In the genomic region with DNA sequence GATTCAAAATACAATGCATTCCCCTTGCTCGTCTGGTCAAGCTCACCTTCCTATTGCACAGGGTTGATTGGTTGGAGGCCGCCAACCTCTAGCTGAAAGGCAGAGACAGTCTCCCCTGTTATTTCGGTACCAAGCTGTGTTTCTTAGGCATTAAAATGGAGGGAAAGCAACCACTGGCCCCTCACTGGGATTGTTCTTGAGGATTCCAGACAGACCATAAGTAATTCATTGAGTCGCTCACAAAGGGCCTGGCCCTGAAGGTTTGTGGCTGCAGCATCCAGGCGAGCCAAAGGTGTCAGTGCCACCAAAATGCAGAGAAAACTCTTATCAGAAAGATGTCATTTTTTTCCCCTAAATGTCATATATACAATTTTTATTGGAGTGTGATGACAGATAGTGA, we compare ENCODE assay signal across 17 cellular contexts.
DNase-seq lines count a peak whose midpoint lies in the region; ATAC-seq and TF ChIP-seq lines count a peak whose summit lies in the region.
"Had no signal": no experiment of that assay in that cellular context is flagged by ENCODE, and none has a peak within 500 bp of the region (broad histone marks: within the 10 kb centered on the region; RNA-seq: fewer than 3 reads in every experiment).

No MANE protein-coding gene starts in this region.

- H3K4me1 ChIP-seq in endodermal cell (ENCODE audit: control insufficient read depth, insufficient read depth, low read length) (peaks cover 1% of the 10 kb centered on the region), right cardiac atrium (ENCODE audit: control insufficient read depth, insufficient read depth, low read length) (no peaks in the 10 kb centered on the region)

- CTCF ChIA-PET in activated naive CD4-positive, alpha-beta T cell treated with anti-CD3 and anti-CD28 coated beads, Interleukin-2, amount 10 ng/mL, durations not matched to agents 7 days and 5 days (lab: Charles Lee) = interaction anchor here (0.6 to 0.7 kb wide), 2 partner anchors 96 to 427 kb away, joined by 3 read pairs; no protein-coding TSS in a partner anchor

- peak overlapping the region; percentile 50 for H3K27ac Mint-ChIP-seq in activated naive CD4-positive, alpha-beta T cell treated with anti-CD3 and anti-CD28 coated beads, Interleukin-2, amount 10 ng/mL, durations not matched to agents 7 days and 5 days
- H3K27ac Mint-ChIP-seq in T-helper 17 cell (peak overlapping the region; percentile 93), endodermal cell (no peak overlapping the region)

- H3K9me3 Mint-ChIP-seq in activated naive CD4-positive, alpha-beta T cell treated with anti-CD3 and anti-CD28 coated beads, Interleukin-2, amount 10 ng/mL, durations not matched to agents 7 days and 5 days = peaks cover 3% of the 10 kb centered on the region
- no peaks in the 10 kb centered on the region for H3K9me3 Mint-ChIP-seq in endodermal cell
- H3K9me3 Mint-ChIP-seq: H9 had no signal

- intact Hi-C loops in right cardiac atrium (cut with DNase I) = no loop called here

- DNase-seq in activated naive CD4-positive, alpha-beta T cell treated with anti-CD3 and anti-CD28 coated beads, Interleukin-2, amount 10 ng/mL, durations not matched to agents 7 days and 5 days = no peak
- DNase-seq in activated naive CD4-positive, alpha-beta T cell (lab: John Stamatoyannopoulos, UW) = no peak
- no peak for DNase-seq in T-helper 17 cell
- DNase-seq in endodermal cell = no peak
- no peak for DNase-seq in NCI-H2029 treated with DMSO at 0.1 percent for 48 hours (lab: John Stamatoyannopoulos, UW)
- DNase-seq in foreskin melanocyte = no peak
- no peak for DNase-seq in right cardiac atrium
- DNase-seq: C1 segment of cervical spinal cord, DMS53, H9, NCI-H1436 treated with DMSO at 0.1 percent for 48 hours, NCI-H2081, NCI-H510A, NCI-H774, RPMI8226, SIG-M5 had no signal

- H3K4me3 ChIP-seq in endodermal cell (ENCODE audit: low read length) = no peak overlapping the region
- H3K4me3 ChIP-seq in right cardiac atrium (ENCODE audit: low read length) = no peak overlapping the region

- peak overlapping the region; percentile 61 for H3K27ac ChIP-seq in endodermal cell (ENCODE audit: low read depth, low read length)
- H3K27ac ChIP-seq in right cardiac atrium (ENCODE audit: low read length) = no peak overlapping the region
- H3K27ac ChIP-seq: KMS-11 had no signal

- H3K9ac ChIP-seq in endodermal cell (ENCODE audit: extremely low read depth, low read length, poor library complexity, severe bottlenecking) = no peak overlapping the region
- H3K9ac ChIP-seq: KMS-11 had no signal

- no peaks in the 10 kb centered on the region for H3K36me3 ChIP-seq in endodermal cell (ENCODE audit: control insufficient read depth, insufficient read depth, low read length)

- H3K36me3 Mint-ChIP-seq in activated naive CD4-positive, alpha-beta T cell treated with anti-CD3 and anti-CD28 coated beads, Interleukin-2, amount 10 ng/mL, durations not matched to agents 7 days and 5 days = no peaks in the 10 kb centered on the region
- H3K36me3 Mint-ChIP-seq in T-helper 17 cell (ENCODE audit: low read depth) (no peaks in the 10 kb centered on the region), endodermal cell (ENCODE audit: low read depth) (no peaks in the 10 kb centered on the region)

- H3K27me3 ChIP-seq in endodermal cell (ENCODE audit: control insufficient read depth, insufficient read depth, low read length, poor library complexity, severe bottlenecking) (no peaks in the 10 kb centered on the region), right cardiac atrium (ENCODE audit: control insufficient read depth, insufficient read depth) (no peaks in the 10 kb centered on the region)

- no peak for TF ChIP-seq CTCF in endodermal cell (conservative IDR thresholded peaks at IDR 0.05)

- H3K27me3 Mint-ChIP-seq in activated naive CD4-positive, alpha-beta T cell treated with anti-CD3 and anti-CD28 coated beads, Interleukin-2, amount 10 ng/mL, durations not matched to agents 7 days and 5 days = peaks cover 28% of the 10 kb centered on the region
- no peaks in the 10 kb centered on the region for H3K27me3 Mint-ChIP-seq in T-helper 17 cell
- H3K27me3 Mint-ChIP-seq in endodermal cell (ENCODE audit: insufficient read depth) = no peaks in the 10 kb centered on the region

- H3K4me1 Mint-ChIP-seq in activated naive CD4-positive, alpha-beta T cell treated with anti-CD3 and anti-CD28 coated beads, Interleukin-2, amount 10 ng/mL, durations not matched to agents 7 days and 5 days = peaks cover 21% of the 10 kb centered on the region
- H3K4me1 Mint-ChIP-seq in T-helper 17 cell = peaks cover 21% of the 10 kb centered on the region
- peaks cover 20% of the 10 kb centered on the region for H3K4me1 Mint-ChIP-seq in endodermal cell

- H3K9me3 ChIP-seq in T-helper 17 cell (ENCODE audit: control insufficient read depth, low read length, poor library complexity, severe bottlenecking) (no peaks in the 10 kb centered on the region), endodermal cell (ENCODE audit: control insufficient read depth, low read length) (no peaks in the 10 kb centered on the region), right cardiac atrium (ENCODE audit: control insufficient read depth, low read length) (no peaks in the 10 kb centered on the region)

- no peak for ATAC-seq in T-helper 17 cell
- ATAC-seq in right cardiac atrium = no peak

- WGBS in endodermal cell (ENCODE audit: insufficient coverage in 1 of 2, insufficient read length in 1 of 2), 2 experiments = 85 to 100% methylated on average over 2 to 5 of the region's 5 CpGs
- 95% methylated on average over 5 of the region's 5 CpGs for WGBS in right cardiac atrium

- no peak overlapping the region for H3K4me3 Mint-ChIP-seq in activated naive CD4-positive, alpha-beta T cell treated with anti-CD3 and anti-CD28 coated beads, Interleukin-2, amount 10 ng/mL, durations not matched to agents 7 days and 5 days
- peak overlapping the region; percentile 92 for H3K4me3 Mint-ChIP-seq in T-helper 17 cell
- H3K4me3 Mint-ChIP-seq in endodermal cell = no peak overlapping the region
- H3K4me3 Mint-ChIP-seq: H9 had no signal
